In genomic region chr22:23547818-23548500, GRCh38 we compare ENCODE assay signal across 27 cellular contexts. TPM values are rescaled to one million over a fixed set of nuclear protein-coding genes. Genes with fewer than 3 reads are reported as not detected.
"Had no signal": no experiment of that assay in that cellular context is flagged by ENCODE, and none has a peak within 500 bp of the region (broad histone marks: within the 10 kb centered on the region; RNA-seq: fewer than 3 reads in every experiment).

No MANE protein-coding gene starts in this region.

- H3K36me3 ChIP-seq: neutrophil, tibial nerve, vagina had no signal

- H3K27ac Mint-ChIP-seq: activated CD4-positive, alpha-beta T cell treated with anti-CD3 and anti-CD28 coated beads, Interleukin-2, amount 10 ng/mL, durations not matched to agents 7 days and 5 days; activated naive CD8-positive, alpha-beta T cell; effector memory CD8-positive, alpha-beta T cell; memory B cell had no signal

- H3K27ac ChIP-seq: body of pancreas, foreskin keratinocyte, neutrophil, parathyroid adenoma, tibial nerve, vagina had no signal

- H3K4me3 Mint-ChIP-seq: activated CD4-positive, alpha-beta T cell treated with anti-CD3 and anti-CD28 coated beads, Interleukin-2, amount 10 ng/mL, durations not matched to agents 7 days and 5 days; activated naive CD8-positive, alpha-beta T cell; effector memory CD8-positive, alpha-beta T cell; memory B cell; naive thymus-derived CD4-positive, alpha-beta T cell had no signal

- FAIRE-seq: kidney had no signal

- H3K9me3 ChIP-seq: body of pancreas, neutrophil, vagina had no signal

- H3K4me3 ChIP-seq: body of pancreas, tibial nerve, vagina had no signal

- H3K36me3 Mint-ChIP-seq: activated naive CD8-positive, alpha-beta T cell; memory B cell had no signal

- H3K9me3 Mint-ChIP-seq: effector memory CD8-positive, alpha-beta T cell had no signal

- H3K27me3 Mint-ChIP-seq: activated naive CD8-positive, alpha-beta T cell; effector memory CD8-positive, alpha-beta T cell; memory B cell had no signal

- H3K27me3 ChIP-seq: body of pancreas, neutrophil, tibial nerve, vagina had no signal

- H3K4me1 Mint-ChIP-seq: activated CD4-positive, alpha-beta T cell treated with anti-CD3 and anti-CD28 coated beads, Interleukin-2, amount 10 ng/mL, durations not matched to agents 7 days and 5 days; memory B cell; naive thymus-derived CD4-positive, alpha-beta T cell had no signal

- DNase-seq: activated CD4-positive, alpha-beta T cell treated with anti-CD3 and anti-CD28 coated beads, Interleukin-2, amount 10 ng/mL, durations not matched to agents 7 days and 5 days; activated CD8-positive, alpha-beta memory T cell treated with anti-CD3 and anti-CD28 coated beads for 24 hours; amygdala; body of pancreas; effector memory CD8-positive, alpha-beta T cell; foreskin keratinocyte; hypothalamus; kidney; left ventricle myocardium superior; naive thymus-derived CD4-positive, alpha-beta T cell; retina; stimulated activated CD4-positive, alpha-beta T cell treated with anti-CD3 and anti-CD28 coated beads, Interleukin-2, amount 100 ng/mL, for 24 hours; stimulated activated naive CD4-positive, alpha-beta T cell treated with Interleukin-2 at 50 U/mL for 16 hours; T-helper 1 cell; T-helper 9 cell had no signal

- H3K9ac ChIP-seq: parathyroid adenoma had no signal

- H3K4me1 ChIP-seq: body of pancreas, foreskin keratinocyte, parathyroid adenoma had no signal

- H3K79me2 ChIP-seq: parathyroid adenoma had no signal

- ATAC-seq: activated CD4-positive, CD25-positive, alpha-beta regulatory T cell treated with anti-CD3 and anti-CD28 coated beads, Interleukin-2, amount 50 U/mL, for 24 hours; body of pancreas; effector memory CD8-positive, alpha-beta T cell; foreskin keratinocyte; left ventricle myocardium superior; naive thymus-derived CD4-positive, alpha-beta T cell had no signal

- H2AFZ ChIP-seq: parathyroid adenoma had no signal

RNA-seq across cellular contexts. Expression of gene IGLL1, which starts 32.1 kb away (rescaled TPM):
- total RNA-seq: activated CD4-positive, alpha-beta T cell treated with anti-CD3 and anti-CD28 coated beads, Interleukin-2, amount 10 ng/mL, durations not matched to agents 7 days and 5 days; body of pancreas; dermis microvascular lymphatic vessel endothelial cell; epithelial cell of proximal tubule; fibroblast of lung; foreskin keratinocyte; kidney; left ventricle myocardium superior; mucosa of gallbladder; subcutaneous adipose tissue; tibial nerve; vagina had no signal
- polyA plus RNA-seq: fibroblast of lung; foreskin keratinocyte; naive thymus-derived CD4-positive, alpha-beta T cell had no signal
